8 cellular contexts compared by ENCODE assay signal in the genomic region with DNA sequence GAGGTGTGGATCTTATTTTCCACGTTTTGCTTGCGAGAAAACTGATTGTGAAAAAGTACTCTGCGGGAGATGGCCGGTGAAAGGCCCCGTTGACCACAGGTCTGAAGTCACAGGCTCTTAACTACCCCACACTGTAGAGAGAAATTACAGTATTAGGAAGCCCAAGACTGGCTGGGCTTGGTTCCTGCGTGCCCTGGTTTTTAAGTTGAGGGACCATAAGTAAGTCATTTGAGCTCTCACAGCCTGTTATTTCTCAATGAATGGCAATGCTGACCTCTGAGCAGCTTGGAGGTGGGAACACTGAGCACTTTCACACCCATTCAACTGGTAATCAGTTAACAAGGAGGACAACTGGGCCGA. TPM values are rescaled to one million over a fixed set of nuclear protein-coding genes. Genes with fewer than 3 reads are reported as not detected.
DNase-seq lines count a peak whose midpoint lies in the region; ATAC-seq, FAIRE-seq and TF ChIP-seq lines count a peak whose summit lies in the region.

No MANE protein-coding gene starts in this region.

- peak overlapping the region; percentile 84 for H3K4me2 ChIP-seq in GM23248 (ENCODE audit: unreplicated experiment)
- peak overlapping the region; percentile 97 for H3K4me2 ChIP-seq in keratinocyte (ENCODE audit: control insufficient read depth, extremely low read depth, insufficient read depth, low read depth, low read length)

- POLR2A ChIA-PET in activated CD8-positive, alpha-beta T cell treated with anti-CD3 and anti-CD28 coated beads for 36 hours (lab: Charles Lee), result no interaction called here

- H4K20me1 ChIP-seq in GM23248 (ENCODE audit: insufficient read depth) (no peaks in the 10 kb centered on the region), keratinocyte (ENCODE audit: control insufficient read depth, extremely low read depth, insufficient read depth, low read length) (no peaks in the 10 kb centered on the region)

- 26 to 31% methylated on average over 7 of the region's 7 CpGs for WGBS in GM23248 (ENCODE audit: low coverage in 1 of 2, low lambda C conversion rate in 2 of 2, missing lambda C conversion rate in 2 of 2), 2 experiments

- dilution Hi-C loops in keratinocyte (cut with MboI; ENCODE audit: extremely low pct_ligation_motif_present, low sequenced_read_pairs), result no loop called here

- CTCF ChIA-PET in activated CD8-positive, alpha-beta T cell treated with anti-CD3 and anti-CD28 coated beads for 36 hours (lab: Charles Lee), result interaction anchor here (1.2 kb wide), 1 partner anchor 376 kb away, joined by 5 read pairs; no protein-coding TSS in a partner anchor

- H3K79me2 ChIP-seq in GM23248 (ENCODE audit: insufficient read depth) (no peaks in the 10 kb centered on the region), keratinocyte (ENCODE audit: control insufficient read depth, insufficient read depth, low read length) (peaks cover 37% of the 10 kb centered on the region)

- no peak overlapping the region for H3K27ac Mint-ChIP-seq in activated CD8-positive, alpha-beta T cell treated with anti-CD3 and anti-CD28 coated beads for 36 hours

- H3K9me3 Mint-ChIP-seq in activated CD8-positive, alpha-beta T cell treated with anti-CD3 and anti-CD28 coated beads for 36 hours, result no peaks in the 10 kb centered on the region

- no peaks in the 10 kb centered on the region for H3K9me1 ChIP-seq in keratinocyte (ENCODE audit: control insufficient read depth, extremely low read depth, insufficient read depth, low read length)

- no peak overlapping the region for H2AFZ ChIP-seq in GM23248
- H2AFZ ChIP-seq in keratinocyte (ENCODE audit: control insufficient read depth, low read length), result peak overlapping the region; percentile 65

- no peak for FAIRE-seq in keratinocyte (lab: Jason Lieb, UNC)

- H3K9ac ChIP-seq in GM23248 (no peak overlapping the region), keratinocyte (ENCODE audit: control insufficient read depth, extremely low read depth, insufficient read depth, low read length) (peak overlapping the region; percentile 93)

- H3K36me3 ChIP-seq in GM23248 (ENCODE audit: low read depth) (no peaks in the 10 kb centered on the region), keratinocyte (ENCODE audit: control insufficient read depth in 2 of 2, extremely low read depth in 1 of 2, insufficient read depth in 2 of 2, low read length in 2 of 2) (peaks cover 0 to 13% of the 10 kb centered on the region in 2 experiments)

- peak; percentile 8 for ATAC-seq in activated CD8-positive, alpha-beta T cell treated with anti-CD3 and anti-CD28 coated beads for 36 hours
- no peak for ATAC-seq in GM21360 (IDR thresholded peaks at IDR 0.05; ENCODE audit: unreplicated experiment)

- H3K4me1 ChIP-seq in GM23248 (ENCODE audit: insufficient read depth) (no peaks in the 10 kb centered on the region), keratinocyte (ENCODE audit: control insufficient read depth, extremely low read depth, insufficient read depth, low read length) (peaks cover 68% of the 10 kb centered on the region)

- in situ Hi-C loops in GM23248 (cut with MboI), result no loop called here

- H3K27ac ChIP-seq in GM23248 (no peak overlapping the region), keratinocyte (ENCODE audit: control insufficient read depth, insufficient read depth, low read length) (peak overlapping the region; percentile 96)

- peaks cover 8% of the 10 kb centered on the region for H3K27me3 Mint-ChIP-seq in activated CD8-positive, alpha-beta T cell treated with anti-CD3 and anti-CD28 coated beads for 36 hours

- intact Hi-C loops in activated CD8-positive, alpha-beta T cell treated with anti-CD3 and anti-CD28 coated beads for 36 hours (cut with micrococcal nuclease), result loop anchor here (10.0 kb wide), 3 partner anchors 159 to 369 kb away; a partner anchor contains a TSS

- DNase-seq in AG20443 (ENCODE audit: low spot score), result peak; percentile 24
- peak; percentile 22 for DNase-seq in GM23248
- no peak for DNase-seq in activated CD8-positive, alpha-beta T cell treated with anti-CD3 and anti-CD28 coated beads for 36 hours
- DNase-seq in keratinocyte (ENCODE audit: low read depth, low spot score), result no peak
- DNase-seq in globus pallidus (ENCODE audit: low spot score), result no peak
- DNase-seq in activated effector memory CD4-positive, alpha-beta T cell treated with anti-CD3 and anti-CD28 coated beads, Interleukin-2, amount 50 U/mL, for 16 hours, result no peak
- no peak for DNase-seq in activated gamma-delta T cell treated with Interleukin-2 at 50 U/mL for 16 hours

- H3K27me3 ChIP-seq in GM23248 (replicated peaks; ENCODE audit: insufficient read depth) (no peaks in the 10 kb centered on the region), keratinocyte (ENCODE audit: control insufficient read depth, extremely low read depth, insufficient read depth, low read length) (no peaks in the 10 kb centered on the region)

- peaks cover 46% of the 10 kb centered on the region for H3K4me1 Mint-ChIP-seq in activated CD8-positive, alpha-beta T cell treated with anti-CD3 and anti-CD28 coated beads for 36 hours (ENCODE audit: low read depth)

- H3K9me3 ChIP-seq in GM23248 (ENCODE audit: low read depth) (no peaks in the 10 kb centered on the region), keratinocyte (ENCODE audit: control insufficient read depth, low read depth, low read length) (no peaks in the 10 kb centered on the region)

- no peaks in the 10 kb centered on the region for H3K36me3 Mint-ChIP-seq in activated CD8-positive, alpha-beta T cell treated with anti-CD3 and anti-CD28 coated beads for 36 hours (ENCODE audit: low read depth)

- TF ChIP-seq CTCF in activated CD8-positive, alpha-beta T cell treated with anti-CD3 and anti-CD28 coated beads for 36 hours (IDR thresholded peaks at IDR 0.05), result no peak
- TF ChIP-seq CTCF in keratinocyte (optimal IDR thresholded peaks at IDR 0.05 in 1 of 3, IDR thresholded peaks at IDR 0.05 in 1 of 3, conservative IDR thresholded peaks at IDR 0.05 in 1 of 3; ENCODE audit: extremely low read depth in 1 of 3, insufficient read depth in 2 of 3, low read length in 3 of 3), result no peak

- no peaks in the 10 kb centered on the region for H3K9me2 ChIP-seq in GM23248 (ENCODE audit: insufficient read depth)

- H3K4me3 Mint-ChIP-seq in activated CD8-positive, alpha-beta T cell treated with anti-CD3 and anti-CD28 coated beads for 36 hours, result peak overlapping the region; percentile 72

- H3K4me3 ChIP-seq in GM23248, result peak overlapping the region; percentile 67; the same call in 1 of the 2 replicates
- peak overlapping the region; percentile 58 to 71 (median 63) for H3K4me3 ChIP-seq in keratinocyte (ENCODE audit: control insufficient read depth in 2 of 3, extremely low read depth in 1 of 3, insufficient read depth in 2 of 3, low read depth in 1 of 3, low read length in 3 of 3)

- H3F3A ChIP-seq in GM23248 (ENCODE audit: insufficient read depth), result peaks cover 5% of the 10 kb centered on the region; the same call in 1 of the 2 replicates

RNA-seq across cellular contexts. Expression of a gene that starts 0.4 kb away (rescaled TPM):
- total RNA-seq in GM23248 (2014; rRNA removed; shearing (Covaris generic)), result 0.13 and 0.43 TPM in 2 replicates
- polyA plus RNA-seq in GM23248 (2016; fragmentation: Nextera tagmentation; extraction: Ambion mirVana) (1.5 and 2.5 TPM in 2 replicates), keratinocyte (87.1 to 147 TPM (median 146 TPM) in 3 replicates)
- 1 to 10 TPM; 3.2 to 3.4 TPM for total RNA-seq in activated CD8-positive, alpha-beta T cell treated with anti-CD3 and anti-CD28 coated beads for 36 hours
- 46.0 TPM for polyA plus RNA-seq in keratinocyte (2011; ENCODE audit: low read depth)
- polyA plus RNA-seq in keratinocyte (2011; cell fraction: cytosol; rRNA removed), result 86.8 and 145 TPM in 2 replicates
- 43.5 and 50.4 TPM in 2 replicates for polyA plus RNA-seq in keratinocyte (2011; cell fraction: nucleus; rRNA removed)
- 63.8 and 159 TPM in 2 replicates for polyA plus RNA-seq in keratinocyte (2012; ENCODE audit: low replicate concordance)
- polyA minus RNA-seq in keratinocyte, result 41.0 to 109 TPM (median 106 TPM) in 3 replicates
- polyA minus RNA-seq in keratinocyte (2011; cell fraction: cytosol; rRNA and poly(A)+ RNA removed), result 51.6 TPM
- polyA minus RNA-seq in keratinocyte (2011; cell fraction: nucleus; rRNA and poly(A)+ RNA removed), result 45.8 and 59.4 TPM in 2 replicates

Comparison
In these comparisons a context has a peak if more than half of its experiments do, and no peak if none do; other contexts are left out.
1. DNase-seq: peak in AG20443 (single experiment) and GM23248 (single experiment); none in activated CD8-positive, alpha-beta T cell treated with anti-CD3 and anti-CD28 coated beads for 36 hours (single experiment), keratinocyte (single experiment), globus pallidus (single experiment), activated effector memory CD4-positive, alpha-beta T cell treated with anti-CD3 and anti-CD28 coated beads, Interleukin-2, amount 50 U/mL, for 16 hours (single experiment) and activated gamma-delta T cell treated with Interleukin-2 at 50 U/mL for 16 hours (single experiment).